24 cellular contexts compared by ENCODE assay signal in genomic region chrX:150063673-150064072, GRCh38.
DNase-seq lines count a peak whose midpoint lies in the region; FAIRE-seq and TF ChIP-seq lines count a peak whose summit lies in the region.
"Had no signal": no experiment of that assay in that cellular context is flagged by ENCODE, and none has a peak within 500 bp of the region (broad histone marks: within the 10 kb centered on the region; RNA-seq: fewer than 3 reads in every experiment).

No MANE protein-coding gene starts in this region.

- peak; percentile 1 for DNase-seq in NAMALWA (ENCODE audit: low spot score)
- DNase-seq in SKM-1 (lab: John Stamatoyannopoulos, UW; ENCODE audit: unreplicated experiment) = peak; percentile 9
- DNase-seq in mammary epithelial cell = no peak
- DNase-seq in urothelium cell line (ENCODE audit: low spot score) = no peak
- DNase-seq in chondrocyte (ENCODE audit: low spot score) = no peak
- no peak for DNase-seq in ascending aorta (ENCODE audit: low spot score in 2 of 2)
- DNase-seq: activated T-cell treated with anti-CD3 and anti-CD28 coated beads, Interleukin-2, amount 50 U/mL, for 4 hours; erythroblast; H7; hypothalamus; KG1; NCI-H2107; NCI-H524; T1000 had no signal

- TF ChIP-seq CTCF in parathyroid adenoma (IDR thresholded peaks at IDR 0.05) (no peak), mammary epithelial cell (conservative IDR thresholded peaks at IDR 0.05 in 1 of 2, IDR thresholded peaks at IDR 0.05 in 1 of 2; ENCODE audit: extremely low read depth in 1 of 2, insufficient read depth in 1 of 2, low read depth in 1 of 2, low read length in 2 of 2) (no peak), chondrocyte (IDR thresholded peaks at IDR 0.05) (no peak), ascending aorta (IDR thresholded peaks at IDR 0.05) (no peak)

- no TSS peak for BruUV-seq in mammary epithelial cell (replicated peaks; lab: Mats Ljungman, UMichigan)

- in situ Hi-C loops in mammary epithelial cell (cut with MboI; ENCODE audit: low sequenced_read_pairs in 2 of 2) = no loop called here

- FAIRE-seq in urothelium cell line (lab: Jason Lieb, UNC) = no peak
- FAIRE-seq: frontal cortex, keratinocyte had no signal

- WGBS in mammary epithelial cell (ENCODE audit: low coverage, missing lambda C conversion rate) = 91% methylated on average over 5 of the region's 5 CpGs

- H3K4me3 Mint-ChIP-seq in chondrocyte (ENCODE audit: unreplicated experiment) = no peak overlapping the region
- H3K4me3 Mint-ChIP-seq: activated naive CD4-positive, alpha-beta T cell treated with anti-CD3 and anti-CD28 coated beads, Interleukin-2, amount 50 U/mL, for 24 hours; activated T-cell treated with anti-CD3 and anti-CD28 coated beads, Interleukin-2, amount 50 U/mL, for 4 hours; central memory CD8-positive, alpha-beta T cell had no signal

- H3K4me1 ChIP-seq in BLaER1 treated with 17β-estradiol and CSF1 and Interleukin-3, amounts not matched to agents 10 nM and 100 nM = peaks cover 23 to 27% (median 25%) of the 10 kb centered on the region in 10 experiments
- H3K4me1 ChIP-seq in parathyroid adenoma = peaks cover 6% of the 10 kb centered on the region
- H3K4me1 ChIP-seq in mammary epithelial cell (ENCODE audit: insufficient read depth, low read length) = peaks cover 6% of the 10 kb centered on the region
- H3K4me1 ChIP-seq in ascending aorta = peaks cover 0 to 6% of the 10 kb centered on the region in 2 donors

- H3K27me3 Mint-ChIP-seq in chondrocyte (ENCODE audit: low read depth) = no peaks in the 10 kb centered on the region
- H3K27me3 Mint-ChIP-seq: activated naive CD4-positive, alpha-beta T cell treated with anti-CD3 and anti-CD28 coated beads, Interleukin-2, amount 50 U/mL, for 24 hours; central memory CD8-positive, alpha-beta T cell had no signal

- H3K36me3 ChIP-seq in BLaER1 treated with 17β-estradiol and CSF1 and Interleukin-3, amounts not matched to agents 10 nM and 100 nM = no peaks in the 10 kb centered on the region
- H3K36me3 ChIP-seq in parathyroid adenoma (ENCODE audit: control insufficient read depth, insufficient read depth, low read length) (no peaks in the 10 kb centered on the region), mammary epithelial cell (ENCODE audit: insufficient read depth, low read length) (no peaks in the 10 kb centered on the region), ascending aorta (no peaks in the 10 kb centered on the region)
- H3K36me3 ChIP-seq: right atrium auricular region, vagina had no signal

- dilution Hi-C loops in mammary epithelial cell (cut with HindIII; ENCODE audit: low sequenced_read_pairs) = no loop called here

- peaks cover 6% of the 10 kb centered on the region for H3K9me3 Mint-ChIP-seq in chondrocyte (ENCODE audit: low read depth)
- H3K9me3 Mint-ChIP-seq: activated naive CD4-positive, alpha-beta T cell treated with anti-CD3 and anti-CD28 coated beads, Interleukin-2, amount 50 U/mL, for 24 hours; activated T-cell treated with anti-CD3 and anti-CD28 coated beads, Interleukin-2, amount 50 U/mL, for 4 hours; central memory CD8-positive, alpha-beta T cell had no signal

- no peak overlapping the region for H3K9ac ChIP-seq in BLaER1 treated with 17β-estradiol and CSF1 and Interleukin-3, amounts not matched to agents 10 nM and 100 nM
- H3K9ac ChIP-seq in parathyroid adenoma (no peak overlapping the region), mammary epithelial cell (ENCODE audit: insufficient read depth, low read length) (no peak overlapping the region)

- H3K27ac ChIP-seq in BLaER1 treated with 17β-estradiol and CSF1 and Interleukin-3, amounts not matched to agents 10 nM and 100 nM = no peak overlapping the region
- no peak overlapping the region for H3K27ac ChIP-seq in parathyroid adenoma
- H3K27ac ChIP-seq in mammary epithelial cell (ENCODE audit: insufficient read depth, low read depth, low read length) = no peak overlapping the region
- H3K27ac ChIP-seq in ascending aorta = no peak overlapping the region
- H3K27ac ChIP-seq: right atrium auricular region, SK-N-MC, vagina had no signal

- no peak overlapping the region for H3K27ac Mint-ChIP-seq in chondrocyte (ENCODE audit: unreplicated experiment)
- H3K27ac Mint-ChIP-seq: activated naive CD4-positive, alpha-beta T cell treated with anti-CD3 and anti-CD28 coated beads, Interleukin-2, amount 50 U/mL, for 24 hours had no signal

- H3K4me1 Mint-ChIP-seq in chondrocyte (ENCODE audit: low read depth) = peaks cover 19% of the 10 kb centered on the region
- H3K4me1 Mint-ChIP-seq: activated naive CD4-positive, alpha-beta T cell treated with anti-CD3 and anti-CD28 coated beads, Interleukin-2, amount 50 U/mL, for 24 hours; central memory CD8-positive, alpha-beta T cell had no signal

- H3K79me2 ChIP-seq in parathyroid adenoma (no peaks in the 10 kb centered on the region), mammary epithelial cell (ENCODE audit: insufficient read depth, low read length) (no peaks in the 10 kb centered on the region)

- H3K4me2 ChIP-seq in BLaER1 treated with 17β-estradiol and CSF1 and Interleukin-3, amounts not matched to agents 10 nM and 100 nM = peak overlapping the region; percentile 39 to 69 (median 55)
- H3K4me2 ChIP-seq in parathyroid adenoma (ENCODE audit: low read length) (no peak overlapping the region), mammary epithelial cell (ENCODE audit: insufficient read depth, low read depth, low read length) (no peak overlapping the region)

- no peaks in the 10 kb centered on the region for H3K9me3 ChIP-seq in BLaER1 treated with 17β-estradiol and CSF1 and Interleukin-3, amounts not matched to agents 10 nM and 100 nM (replicated peaks in 1 of 11)
- no peaks in the 10 kb centered on the region for H3K9me3 ChIP-seq in parathyroid adenoma (ENCODE audit: control insufficient read depth, low read length)
- peaks cover 2% of the 10 kb centered on the region for H3K9me3 ChIP-seq in mammary epithelial cell (replicated peaks; ENCODE audit: insufficient read depth, low read length)
- no peaks in the 10 kb centered on the region for H3K9me3 ChIP-seq in ascending aorta
- H3K9me3 ChIP-seq: right atrium auricular region, vagina had no signal

- H3K27me3 ChIP-seq in BLaER1 treated with 17β-estradiol and CSF1 and Interleukin-3, amounts not matched to agents 10 nM and 100 nM = no peaks in the 10 kb centered on the region
- H3K27me3 ChIP-seq in parathyroid adenoma (ENCODE audit: control insufficient read depth, insufficient read depth, low read length) = no peaks in the 10 kb centered on the region
- no peaks in the 10 kb centered on the region for H3K27me3 ChIP-seq in mammary epithelial cell (ENCODE audit: insufficient read depth, low read length)
- H3K27me3 ChIP-seq in ascending aorta = no peaks in the 10 kb centered on the region
- H3K27me3 ChIP-seq: right atrium auricular region, vagina had no signal

- no peak overlapping the region for H3K4me3 ChIP-seq in BLaER1 treated with 17β-estradiol and CSF1 and Interleukin-3, amounts not matched to agents 10 nM and 100 nM
- H3K4me3 ChIP-seq in parathyroid adenoma (ENCODE audit: low read depth, low read length) = no peak overlapping the region
- H3K4me3 ChIP-seq in mammary epithelial cell (replicated peaks in 1 of 3; ENCODE audit: insufficient read depth in 1 of 3, low read depth in 2 of 3, low read length in 3 of 3) = no peak overlapping the region
- H3K4me3 ChIP-seq in ascending aorta = no peak overlapping the region
- H3K4me3 ChIP-seq: lung, right atrium auricular region, SK-N-MC, vagina had no signal

- CTCF ChIA-PET in mammary epithelial cell (lab: Charles Lee; ENCODE audit: low non-redundant PET) = no interaction called here

- intact Hi-C loops in mammary epithelial cell (cut with micrococcal nuclease) (no loop called here), ascending aorta (cut with DNase I) (no loop called here)

- H2AFZ ChIP-seq in parathyroid adenoma = peak overlapping the region; percentile 15
- H2AFZ ChIP-seq in mammary epithelial cell (ENCODE audit: low read depth, low read length) = no peak overlapping the region

- H4K20me1 ChIP-seq in BLaER1 treated with 17β-estradiol and CSF1 and Interleukin-3, amounts not matched to agents 10 nM and 100 nM = no peaks in the 10 kb centered on the region
- no peaks in the 10 kb centered on the region for H4K20me1 ChIP-seq in mammary epithelial cell (ENCODE audit: insufficient read depth, low read length)

- H3K36me3 Mint-ChIP-seq in chondrocyte (ENCODE audit: low read depth) = no peaks in the 10 kb centered on the region
- H3K36me3 Mint-ChIP-seq: activated naive CD4-positive, alpha-beta T cell treated with anti-CD3 and anti-CD28 coated beads, Interleukin-2, amount 50 U/mL, for 24 hours had no signal

Comparison
In these comparisons a context has a peak if more than half of its experiments do, and no peak if none do; other contexts are left out.
1. H3K4me2 ChIP-seq: peak in BLaER1 treated with 17β-estradiol and CSF1 and Interleukin-3, amounts not matched to agents 10 nM and 100 nM (11 of 11); none in parathyroid adenoma (single experiment) and mammary epithelial cell (single experiment).
2. DNase-seq: peak in NAMALWA (single experiment) and SKM-1 (single experiment); none in mammary epithelial cell (single experiment), urothelium cell line (single experiment), chondrocyte (single experiment) and ascending aorta (0 of 2).